26 cellular contexts compared by ENCODE assay signal in the genomic region with DNA sequence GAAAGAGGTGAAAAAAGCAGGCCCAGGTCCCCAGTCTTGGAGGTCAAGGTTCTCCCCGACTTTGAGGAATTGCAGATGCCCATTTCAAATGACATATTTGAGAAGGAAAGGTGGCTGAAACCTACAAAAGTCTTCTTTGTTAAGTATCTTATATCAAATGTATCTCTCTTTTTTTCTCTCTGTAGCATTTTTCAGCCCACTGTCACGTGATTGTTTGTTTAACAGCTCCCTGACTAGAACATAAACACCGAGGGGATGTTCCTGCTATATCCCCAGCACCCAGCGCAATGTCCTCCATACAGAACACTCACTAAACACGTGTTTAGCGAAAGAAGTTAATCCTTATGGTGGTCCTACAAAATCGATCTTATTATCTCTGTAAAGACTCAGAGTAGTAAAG. TPM values are rescaled to one million over a fixed set of nuclear protein-coding genes. Genes with fewer than 3 reads are reported as not detected.
"Had no signal": no experiment of that assay in that cellular context is flagged by ENCODE, and none has a peak within 500 bp of the region (broad histone marks: within the 10 kb centered on the region; RNA-seq: fewer than 3 reads in every experiment).

No MANE protein-coding gene starts in this region.

- H3K4me1 ChIP-seq: esophagus muscularis mucosa, foreskin keratinocyte, gastroesophageal sphincter, left lung, lower lobe of right lung had no signal

- DNase-seq: dermis blood vessel endothelial cell; dorsolateral prefrontal cortex; effector CD4-positive, alpha-beta T cell; effector memory CD4-positive, alpha-beta T cell; foreskin keratinocyte; heart left ventricle; hypothalamus; immature natural killer cell; islet precursor cell; kidney; kidney glomerular epithelial cell; left colon; left lung; left ventricle myocardium superior; lower lobe of right lung; mesenchymal stem cell; midbrain had no signal

- H3K4me3 Mint-ChIP-seq: immature natural killer cell had no signal

- H3K9me3 ChIP-seq: esophagus muscularis mucosa, gastroesophageal sphincter, heart left ventricle, left lung, lower lobe of right lung had no signal

- H3K27ac ChIP-seq: coronary artery, esophagus muscularis mucosa, foreskin keratinocyte, gastroesophageal sphincter, heart left ventricle, hepatocyte, left lung, lower lobe of right lung had no signal

- H2AFZ ChIP-seq: hepatocyte had no signal

- H3K4me1 Mint-ChIP-seq: immature natural killer cell had no signal

- H3K36me3 ChIP-seq: left lung had no signal

- H3K79me2 ChIP-seq: hepatocyte had no signal

- H3K9me3 Mint-ChIP-seq: immature natural killer cell had no signal

- H3K4me2 ChIP-seq: hepatocyte had no signal

- ATAC-seq: foreskin keratinocyte, gastroesophageal sphincter, heart left ventricle, left colon, left lung, left ventricle myocardium superior had no signal

- H3K27me3 ChIP-seq: dorsolateral prefrontal cortex, esophagus muscularis mucosa, foreskin keratinocyte, gastroesophageal sphincter, heart left ventricle, hepatocyte, left lung had no signal

- H3K27ac Mint-ChIP-seq: immature natural killer cell had no signal

- H3K4me3 ChIP-seq: coronary artery, dorsolateral prefrontal cortex, esophagus muscularis mucosa, gastroesophageal sphincter, heart left ventricle, hepatocyte, left lung, lower lobe of right lung had no signal

- FAIRE-seq: colon, endothelial cell of umbilical vein, frontal cortex, kidney had no signal

RNA-seq across cellular contexts. Expression of a gene that starts 27.6 kb away (rescaled TPM):
- total RNA-seq: endothelial cell of umbilical vein, fibroblast of lung, fibroblast of villous mesenchyme, foreskin keratinocyte had no signal
- polyA plus RNA-seq: endothelial cell of umbilical vein, foreskin keratinocyte had no signal
